10 cellular contexts compared by ENCODE assay signal in the genomic region with DNA sequence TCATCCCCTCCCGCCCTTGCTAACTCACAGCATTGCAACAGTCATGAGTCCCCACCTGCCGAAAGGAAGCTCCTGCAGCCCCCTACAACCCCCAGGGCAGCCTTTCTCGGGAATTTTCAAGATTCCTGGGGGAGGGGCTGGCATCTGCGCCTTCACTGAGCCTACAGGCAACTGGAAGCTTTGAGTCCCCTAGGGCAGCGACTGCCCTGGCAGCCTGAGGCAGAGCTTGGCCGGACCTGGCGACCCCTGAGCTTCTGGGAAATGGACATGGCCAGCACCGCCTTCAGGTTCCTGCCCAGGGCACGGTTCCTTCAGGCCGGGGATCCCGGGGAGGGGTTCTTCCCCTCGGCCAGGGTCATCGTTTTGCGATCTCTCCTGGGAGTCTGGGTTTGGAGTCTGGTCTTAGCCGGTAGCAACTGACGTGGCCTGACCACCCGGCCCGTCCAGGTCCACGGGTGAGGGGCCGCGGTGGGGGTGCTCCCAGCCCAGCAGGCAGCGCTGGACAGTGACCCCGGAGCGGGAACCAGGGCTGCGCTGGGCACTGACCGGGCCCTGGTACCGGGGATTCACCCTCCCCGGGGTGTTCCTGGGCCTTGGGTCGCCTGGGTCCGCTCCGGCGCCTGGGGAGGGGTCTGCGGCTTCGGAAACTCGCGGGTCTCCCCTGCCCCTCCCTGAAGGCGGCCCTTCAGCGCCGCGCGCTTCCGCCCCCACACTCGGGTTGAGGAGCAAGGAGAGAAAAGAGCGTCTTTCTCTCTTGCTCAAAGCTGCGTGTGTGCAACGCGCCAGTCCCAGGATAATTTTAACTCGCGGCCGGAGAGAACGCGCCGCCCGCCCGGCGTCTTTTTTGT. TPM values are rescaled to one million over a fixed set of nuclear protein-coding genes. Genes with fewer than 3 reads are reported as not detected.
DNase-seq lines count a peak whose midpoint lies in the region; ATAC-seq and TF ChIP-seq lines count a peak whose summit lies in the region.
"Had no signal": no experiment of that assay in that cellular context is flagged by ENCODE, and none has a peak within 500 bp of the region (broad histone marks: within the 10 kb centered on the region; RNA-seq: fewer than 3 reads in every experiment).

No MANE protein-coding gene starts in this region.

- CTCF ChIA-PET in SK-N-SH (lab: Yijun Ruan, JAX), result interaction anchor here (1.0 to 2.3 kb wide), 7 partner anchors 9 to 59 kb away, joined by 3 to 13 read pairs (median 5); partner anchors contain the start of gene OGFR

- TF ChIP-seq EP300 in SK-N-SH (IDR thresholded peaks at IDR 0.05; ENCODE audit: borderline replicate concordance in 1 of 2, low read depth in 1 of 2, low read length in 1 of 2), result no peak

- H4K20me1 ChIP-seq in SK-N-SH (ENCODE audit: insufficient read depth), result 0 out of 2 replicates have a peak, but pooled peaks cover 3% of the 10 kb centered on the region

- H3K4me3 ChIP-seq in SK-N-SH (ENCODE audit: low read depth in 2 of 2, low read length in 1 of 2), result peak overlapping the region in 1 of 2 experiments; percentile 19; a peak in 1 of 4 replicates
- peak overlapping the region in 3 of 4 donors; percentile 34 to 44 (median 41) for H3K4me3 ChIP-seq in Peyer's patch
- peak overlapping the region; percentile 60; the same call in 1 of the 2 replicates for H3K4me3 ChIP-seq in iPS DF 6.9 (ENCODE audit: low read length)

- DNase-seq in SK-N-SH (peak; percentile 60), Peyer's patch (no peak), iPS DF 6.9 (ENCODE audit: low read depth, low spot score) (no peak), UCSD-AML1 (lab: John Stamatoyannopoulos, UW; ENCODE audit: unreplicated experiment) (no peak), NCI-H226 (no peak), superior temporal gyrus (ENCODE audit: extremely low spot score) (no peak)
- no peak for DNase-seq in stimulated activated naive B cell treated with anti-CD40 and anti-IgM and Interleukin-4, amounts not matched to agents 10 μg/mL and 1 μg/mL and 100 μg/mL, for 72 hours

- H3K4me1 ChIP-seq in SK-N-SH (ENCODE audit: control insufficient read depth in 1 of 2, insufficient read depth in 2 of 2, low read depth in 1 of 2, low read length in 1 of 2), result peaks cover 17 to 55% of the 10 kb centered on the region in 2 experiments; a peak in 3 of 4 replicates
- peaks cover 8 to 45% (median 19%) of the 10 kb centered on the region in 4 donors for H3K4me1 ChIP-seq in Peyer's patch
- peaks cover 7% of the 10 kb centered on the region for H3K4me1 ChIP-seq in iPS DF 6.9 (ENCODE audit: control insufficient read depth, insufficient read depth, low read length)

- H3K36me3 ChIP-seq in SK-N-SH (replicated peaks in 1 of 2; ENCODE audit: control insufficient read depth in 1 of 2, insufficient read depth in 2 of 2, low read length in 1 of 2), result peaks cover 0 to 24% of the 10 kb centered on the region in 2 experiments
- peaks cover 0 to 22% (median 0%) of the 10 kb centered on the region in 3 donors for H3K36me3 ChIP-seq in Peyer's patch
- peaks cover 15% of the 10 kb centered on the region for H3K36me3 ChIP-seq in iPS DF 6.9 (ENCODE audit: control insufficient read depth, insufficient read depth, low read length)

- peak overlapping the region; percentile 41; the same call in 1 of the 2 replicates for H3K4me2 ChIP-seq in SK-N-SH

- no peaks in the 10 kb centered on the region for H3K9me3 ChIP-seq in SK-N-SH
- H3K9me3 ChIP-seq in Peyer's patch, result no peaks in the 10 kb centered on the region
- H3K9me3 ChIP-seq in iPS DF 6.9 (ENCODE audit: control insufficient read depth, insufficient read depth, low read length), result no peaks in the 10 kb centered on the region

- TF ChIP-seq POLR2A in Peyer's patch (IDR thresholded peaks at IDR 0.05), result no peak

- no peak overlapping the region for H3K27ac ChIP-seq in SK-N-SH (ENCODE audit: low read depth in 2 of 2, low read length in 1 of 2)
- no peak overlapping the region for H3K27ac ChIP-seq in Peyer's patch
- no peak overlapping the region for H3K27ac ChIP-seq in iPS DF 6.9 (ENCODE audit: low read length)

- H3K36me3 Mint-ChIP-seq in stimulated activated naive B cell treated with anti-CD40 and anti-IgM and Interleukin-4, amounts not matched to agents 10 μg/mL and 1 μg/mL and 100 μg/mL, for 72 hours, result peaks cover 9 to 19% of the 10 kb centered on the region in 2 donors

- no peaks in the 10 kb centered on the region for H3K9me2 ChIP-seq in SK-N-SH

- H3K9me3 Mint-ChIP-seq in stimulated activated naive B cell treated with anti-CD40 and anti-IgM and Interleukin-4, amounts not matched to agents 10 μg/mL and 1 μg/mL and 100 μg/mL, for 72 hours, result no peaks in the 10 kb centered on the region

- no peak overlapping the region for H2AFZ ChIP-seq in SK-N-SH (ENCODE audit: low read depth)

- H3K79me2 ChIP-seq in SK-N-SH (ENCODE audit: insufficient read depth), result no peaks in the 10 kb centered on the region

- ATAC-seq in SK-N-SH treated with all-trans-retinoic acid at 6 μM for 48 hours, result no peak
- peak; percentile 18 to 44 for ATAC-seq in stimulated activated naive B cell treated with anti-CD40 and anti-IgM and Interleukin-4, amounts not matched to agents 10 μg/mL and 1 μg/mL and 100 μg/mL, for 72 hours (replicated peaks)

- H3K27me3 Mint-ChIP-seq in stimulated activated naive B cell treated with anti-CD40 and anti-IgM and Interleukin-4, amounts not matched to agents 10 μg/mL and 1 μg/mL and 100 μg/mL, for 72 hours, result peaks cover 30 to 53% of the 10 kb centered on the region in 2 donors

- peaks cover 11 to 21% of the 10 kb centered on the region in 2 donors for H3K4me1 Mint-ChIP-seq in stimulated activated naive B cell treated with anti-CD40 and anti-IgM and Interleukin-4, amounts not matched to agents 10 μg/mL and 1 μg/mL and 100 μg/mL, for 72 hours

- H3K27me3 ChIP-seq in SK-N-SH (ENCODE audit: insufficient read depth), result no peaks in the 10 kb centered on the region
- peaks cover 0 to 38% of the 10 kb centered on the region in 2 donors for H3K27me3 ChIP-seq in Peyer's patch
- no peaks in the 10 kb centered on the region for H3K27me3 ChIP-seq in iPS DF 6.9 (ENCODE audit: control insufficient read depth, insufficient read depth, low read length)

- no peak for TF ChIP-seq CTCF in SK-N-SH (IDR thresholded peaks at IDR 0.05)
- no peak for TF ChIP-seq CTCF in Peyer's patch (IDR thresholded peaks at IDR 0.05)

- H3K4me3 Mint-ChIP-seq in stimulated activated naive B cell treated with anti-CD40 and anti-IgM and Interleukin-4, amounts not matched to agents 10 μg/mL and 1 μg/mL and 100 μg/mL, for 72 hours, result peak overlapping the region; percentile 29 to 65

- no peak overlapping the region for H3K27ac Mint-ChIP-seq in stimulated activated naive B cell treated with anti-CD40 and anti-IgM and Interleukin-4, amounts not matched to agents 10 μg/mL and 1 μg/mL and 100 μg/mL, for 72 hours

- POLR2A ChIA-PET in SK-N-SH (lab: Yijun Ruan, JAX), result interaction anchor here (1.3 kb wide), 1 partner anchor 20 kb away, joined by 3 read pairs; the partner anchor contains the start of gene MRGBP

- H3K9ac ChIP-seq in SK-N-SH, result no peak overlapping the region

- H3F3A ChIP-seq in SK-N-SH (replicated peaks; ENCODE audit: insufficient read depth), result no peaks in the 10 kb centered on the region

- no peak for TF ChIP-seq RAD21 in SK-N-SH (IDR thresholded peaks at IDR 0.05; ENCODE audit: low read length)

- WGBS in SK-N-SH (ENCODE audit: low lambda C conversion rate), result 36% methylated on average over 34 of the region's 56 CpGs
- no CpG with 5 or more reads among the region's 56 CpGs for WGBS in iPS DF 6.9 (ENCODE audit: insufficient coverage, insufficient read length)

TF ChIP-seq in SK-N-SH, 30 proteins besides CTCF, POLR2A, EP300 and RAD21:
- TF ChIP-seq GABPA (IDR thresholded peaks at IDR 0.05; ENCODE audit: low read depth) (no peak), GATA2 (CRISPR knock-in tag; IDR thresholded peaks at IDR 0.05) (no peak), FOXJ3 (CRISPR knock-in tag; IDR thresholded peaks at IDR 0.05) (no peak), FOXM1 (IDR thresholded peaks at IDR 0.05; ENCODE audit: low read depth) (no peak)
- TF ChIP-seq, protein P1, sequence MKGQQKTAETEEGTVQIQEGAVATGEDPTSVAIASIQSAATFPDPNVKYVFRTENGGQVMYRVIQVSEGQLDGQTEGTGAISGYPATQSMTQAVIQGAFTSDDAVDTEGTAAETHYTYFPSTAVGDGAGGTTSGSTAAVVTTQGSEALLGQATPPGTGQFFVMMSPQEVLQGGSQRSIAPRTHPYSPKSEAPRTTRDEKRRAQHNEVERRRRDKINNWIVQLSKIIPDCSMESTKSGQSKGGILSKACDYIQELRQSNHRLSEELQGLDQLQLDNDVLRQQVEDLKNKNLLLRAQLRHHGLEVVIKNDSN (IDR thresholded peaks at IDR 0.05; ENCODE audit: borderline replicate concordance, low read depth), result no peak

TF ChIP-seq in SK-N-SH treated with all-trans-retinoic acid at 6 μM for 48 hours, 23 proteins besides CTCF, POLR2A, EP300 and RAD21:
- TF ChIP-seq ZNF565 (CRISPR knock-in tag; conservative IDR thresholded peaks at IDR 0.05; ENCODE audit: low read depth) (no peak), RARB (CRISPR knock-in tag; IDR thresholded peaks at IDR 0.05) (no peak), CSRNP3 (CRISPR knock-in tag; IDR thresholded peaks at IDR 0.05) (no peak)

RNA-seq across cellular contexts. Expression of gene COL9A3, which starts 0.6 kb away (rescaled TPM):
- 1.3 and 2.5 TPM in 2 replicates for polyA plus RNA-seq in SK-N-SH (2012; rRNA removed)
- 1.2 and 1.7 TPM in 2 replicates for polyA plus RNA-seq in SK-N-SH (2012; cell fraction: cytosol; rRNA removed)
- polyA plus RNA-seq in SK-N-SH (2012; cell fraction: nucleus; rRNA removed), result 6.2 and 7.8 TPM in 2 replicates
- 10 to 100 TPM in 1 of 4 donors, 1 to 10 TPM in 3; 3.3 to 19.8 (median 4.1) TPM for total RNA-seq in Peyer's patch
- total RNA-seq: activated CD8-positive, alpha-beta memory T cell treated with anti-CD3 and anti-CD28 coated beads for 36 hours; LHCN-M2 had no signal

RNA-seq across cellular contexts. Expression of gene OGFR, which starts 11.6 kb away (rescaled TPM):
- 52.9 and 60.8 TPM in 2 replicates for polyA plus RNA-seq in SK-N-SH (2012; rRNA removed)
- 25.9 and 35.3 TPM in 2 replicates for polyA plus RNA-seq in SK-N-SH (2012; cell fraction: cytosol; rRNA removed)
- polyA plus RNA-seq in SK-N-SH (2012; cell fraction: nucleus; rRNA removed), result 96.1 and 137 TPM in 2 replicates
- total RNA-seq in Peyer's patch, result 10 to 100 TPM; 73.3 to 88.3 (median 76.3) TPM

RNA-seq across cellular contexts. Expression of gene MRGBP, which starts 20.0 kb away (rescaled TPM):
- 20.0 and 22.0 TPM in 2 replicates for polyA plus RNA-seq in SK-N-SH (2012; rRNA removed)
- 18.2 and 20.7 TPM in 2 replicates for polyA plus RNA-seq in SK-N-SH (2012; cell fraction: cytosol; rRNA removed)
- 22.9 and 26.5 TPM in 2 replicates for polyA plus RNA-seq in SK-N-SH (2012; cell fraction: nucleus; rRNA removed)
- 10 to 100 TPM; 11.6 to 15.4 (median 13.3) TPM for total RNA-seq in Peyer's patch

RNA-seq across cellular contexts. Expression of gene TCFL5, which starts 45.4 kb away (rescaled TPM):
- 10.1 and 11.2 TPM in 2 replicates for polyA plus RNA-seq in SK-N-SH (2012; rRNA removed)
- 14.5 and 14.6 TPM in 2 replicates for polyA plus RNA-seq in SK-N-SH (2012; cell fraction: cytosol; rRNA removed)
- 8.8 and 12.4 TPM in 2 replicates for polyA plus RNA-seq in SK-N-SH (2012; cell fraction: nucleus; rRNA removed)
- 1 to 10 TPM; 2.6 to 6.6 (median 5.0) TPM for total RNA-seq in Peyer's patch
